Comparison of ENCODE assay signal across 1 cellular context in the genomic region with DNA sequence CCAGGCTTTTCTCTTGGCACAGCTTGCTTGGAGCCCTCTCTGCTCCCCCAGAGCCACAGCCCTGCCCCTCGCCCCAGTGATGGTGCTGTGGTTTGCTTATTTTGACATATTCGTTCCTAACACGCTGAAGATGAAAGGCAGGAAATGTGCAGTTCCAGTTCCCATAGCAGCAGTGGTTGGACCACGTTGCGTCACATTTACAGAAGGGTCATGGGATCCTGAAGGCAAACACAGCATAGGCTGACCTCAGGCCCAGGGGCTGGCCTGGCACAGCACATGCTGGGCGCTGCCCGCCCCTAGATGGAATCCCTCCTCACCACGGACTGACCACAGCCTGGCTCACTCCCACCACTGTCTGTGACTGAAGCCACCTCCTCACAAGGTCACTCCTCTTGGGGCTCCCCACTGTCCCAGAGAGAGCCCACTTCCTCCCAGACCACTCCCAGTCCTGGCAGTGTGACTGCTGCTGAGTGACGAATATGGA.
TF ChIP-seq lines count a peak whose summit lies in the region.

No MANE protein-coding gene starts in this region.

TF ChIP-seq in HepG2, 621 proteins besides CTCF, POLR2A, EP300 and RAD21 (continued from another document):
- TF ChIP-seq, protein P1, sequence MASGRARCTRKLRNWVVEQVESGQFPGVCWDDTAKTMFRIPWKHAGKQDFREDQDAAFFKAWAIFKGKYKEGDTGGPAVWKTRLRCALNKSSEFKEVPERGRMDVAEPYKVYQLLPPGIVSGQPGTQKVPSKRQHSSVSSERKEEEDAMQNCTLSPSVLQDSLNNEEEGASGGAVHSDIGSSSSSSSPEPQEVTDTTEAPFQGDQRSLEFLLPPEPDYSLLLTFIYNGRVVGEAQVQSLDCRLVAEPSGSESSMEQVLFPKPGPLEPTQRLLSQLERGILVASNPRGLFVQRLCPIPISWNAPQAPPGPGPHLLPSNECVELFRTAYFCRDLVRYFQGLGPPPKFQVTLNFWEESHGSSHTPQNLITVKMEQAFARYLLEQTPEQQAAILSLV (CRISPR knock-in tag; IDR thresholded peaks at IDR 0.05; ENCODE audit: borderline replicate concordance): no peak
- TF ChIP-seq MAFK (conservative IDR thresholded peaks at IDR 0.05 in 1 of 2, IDR thresholded peaks at IDR 0.05 in 1 of 2; ENCODE audit: low read length in 2 of 2): no peak
- no peak for TF ChIP-seq HIVEP1 (CRISPR knock-in tag; IDR thresholded peaks at IDR 0.05)
- no peak for TF ChIP-seq HMG20A (CRISPR knock-in tag; IDR thresholded peaks at IDR 0.05; ENCODE audit: borderline replicate concordance)
- peak; percentile 24; the same call in 1 of the 2 replicates for TF ChIP-seq SAP130 (CRISPR knock-in tag; IDR thresholded peaks at IDR 0.05; ENCODE audit: low read depth)
- TF ChIP-seq ZNF337 (CRISPR knock-in tag; IDR thresholded peaks at IDR 0.05; ENCODE audit: borderline replicate concordance, low read depth): no peak
- TF ChIP-seq ZBTB21 (CRISPR knock-in tag; IDR thresholded peaks at IDR 0.05): no peak
- TF ChIP-seq, protein P2, sequence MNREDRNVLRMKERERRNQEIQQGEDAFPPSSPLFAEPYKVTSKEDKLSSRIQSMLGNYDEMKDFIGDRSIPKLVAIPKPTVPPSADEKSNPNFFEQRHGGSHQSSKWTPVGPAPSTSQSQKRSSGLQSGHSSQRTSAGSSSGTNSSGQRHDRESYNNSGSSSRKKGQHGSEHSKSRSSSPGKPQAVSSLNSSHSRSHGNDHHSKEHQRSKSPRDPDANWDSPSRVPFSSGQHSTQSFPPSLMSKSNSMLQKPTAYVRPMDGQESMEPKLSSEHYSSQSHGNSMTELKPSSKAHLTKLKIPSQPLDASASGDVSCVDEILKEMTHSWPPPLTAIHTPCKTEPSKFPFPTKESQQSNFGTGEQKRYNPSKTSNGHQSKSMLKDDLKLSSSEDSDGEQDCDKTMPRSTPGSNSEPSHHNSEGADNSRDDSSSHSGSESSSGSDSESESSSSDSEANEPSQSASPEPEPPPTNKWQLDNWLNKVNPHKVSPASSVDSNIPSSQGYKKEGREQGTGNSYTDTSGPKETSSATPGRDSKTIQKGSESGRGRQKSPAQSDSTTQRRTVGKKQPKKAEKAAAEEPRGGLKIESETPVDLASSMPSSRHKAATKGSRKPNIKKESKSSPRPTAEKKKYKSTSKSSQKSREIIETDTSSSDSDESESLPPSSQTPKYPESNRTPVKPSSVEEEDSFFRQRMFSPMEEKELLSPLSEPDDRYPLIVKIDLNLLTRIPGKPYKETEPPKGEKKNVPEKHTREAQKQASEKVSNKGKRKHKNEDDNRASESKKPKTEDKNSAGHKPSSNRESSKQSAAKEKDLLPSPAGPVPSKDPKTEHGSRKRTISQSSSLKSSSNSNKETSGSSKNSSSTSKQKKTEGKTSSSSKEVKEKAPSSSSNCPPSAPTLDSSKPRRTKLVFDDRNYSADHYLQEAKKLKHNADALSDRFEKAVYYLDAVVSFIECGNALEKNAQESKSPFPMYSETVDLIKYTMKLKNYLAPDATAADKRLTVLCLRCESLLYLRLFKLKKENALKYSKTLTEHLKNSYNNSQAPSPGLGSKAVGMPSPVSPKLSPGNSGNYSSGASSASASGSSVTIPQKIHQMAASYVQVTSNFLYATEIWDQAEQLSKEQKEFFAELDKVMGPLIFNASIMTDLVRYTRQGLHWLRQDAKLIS (CRISPR knock-in tag; IDR thresholded peaks at IDR 0.05): no peak
- TF ChIP-seq, protein P3, sequence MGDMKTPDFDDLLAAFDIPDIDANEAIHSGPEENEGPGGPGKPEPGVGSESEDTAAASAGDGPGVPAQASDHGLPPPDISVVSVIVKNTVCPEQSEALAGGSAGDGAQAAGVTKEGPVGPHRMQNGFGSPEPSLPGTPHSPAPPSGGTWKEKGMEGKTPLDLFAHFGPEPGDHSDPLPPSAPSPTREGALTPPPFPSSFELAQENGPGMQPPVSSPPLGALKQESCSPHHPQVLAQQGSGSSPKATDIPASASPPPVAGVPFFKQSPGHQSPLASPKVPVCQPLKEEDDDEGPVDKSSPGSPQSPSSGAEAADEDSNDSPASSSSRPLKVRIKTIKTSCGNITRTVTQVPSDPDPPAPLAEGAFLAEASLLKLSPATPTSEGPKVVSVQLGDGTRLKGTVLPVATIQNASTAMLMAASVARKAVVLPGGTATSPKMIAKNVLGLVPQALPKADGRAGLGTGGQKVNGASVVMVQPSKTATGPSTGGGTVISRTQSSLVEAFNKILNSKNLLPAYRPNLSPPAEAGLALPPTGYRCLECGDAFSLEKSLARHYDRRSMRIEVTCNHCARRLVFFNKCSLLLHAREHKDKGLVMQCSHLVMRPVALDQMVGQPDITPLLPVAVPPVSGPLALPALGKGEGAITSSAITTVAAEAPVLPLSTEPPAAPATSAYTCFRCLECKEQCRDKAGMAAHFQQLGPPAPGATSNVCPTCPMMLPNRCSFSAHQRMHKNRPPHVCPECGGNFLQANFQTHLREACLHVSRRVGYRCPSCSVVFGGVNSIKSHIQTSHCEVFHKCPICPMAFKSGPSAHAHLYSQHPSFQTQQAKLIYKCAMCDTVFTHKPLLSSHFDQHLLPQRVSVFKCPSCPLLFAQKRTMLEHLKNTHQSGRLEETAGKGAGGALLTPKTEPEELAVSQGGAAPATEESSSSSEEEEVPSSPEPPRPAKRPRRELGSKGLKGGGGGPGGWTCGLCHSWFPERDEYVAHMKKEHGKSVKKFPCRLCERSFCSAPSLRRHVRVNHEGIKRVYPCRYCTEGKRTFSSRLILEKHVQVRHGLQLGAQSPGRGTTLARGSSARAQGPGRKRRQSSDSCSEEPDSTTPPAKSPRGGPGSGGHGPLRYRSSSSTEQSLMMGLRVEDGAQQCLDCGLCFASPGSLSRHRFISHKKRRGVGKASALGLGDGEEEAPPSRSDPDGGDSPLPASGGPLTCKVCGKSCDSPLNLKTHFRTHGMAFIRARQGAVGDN (CRISPR knock-in tag; IDR thresholded peaks at IDR 0.05): peak; percentile 23; the same call in 1 of the 2 replicates
- peak; percentile 46 for TF ChIP-seq RFX3 (CRISPR knock-in tag; IDR thresholded peaks at IDR 0.05)
- TF ChIP-seq ZNF792 (CRISPR knock-in tag; IDR thresholded peaks at IDR 0.05): no peak
- TF ChIP-seq, protein P4, sequence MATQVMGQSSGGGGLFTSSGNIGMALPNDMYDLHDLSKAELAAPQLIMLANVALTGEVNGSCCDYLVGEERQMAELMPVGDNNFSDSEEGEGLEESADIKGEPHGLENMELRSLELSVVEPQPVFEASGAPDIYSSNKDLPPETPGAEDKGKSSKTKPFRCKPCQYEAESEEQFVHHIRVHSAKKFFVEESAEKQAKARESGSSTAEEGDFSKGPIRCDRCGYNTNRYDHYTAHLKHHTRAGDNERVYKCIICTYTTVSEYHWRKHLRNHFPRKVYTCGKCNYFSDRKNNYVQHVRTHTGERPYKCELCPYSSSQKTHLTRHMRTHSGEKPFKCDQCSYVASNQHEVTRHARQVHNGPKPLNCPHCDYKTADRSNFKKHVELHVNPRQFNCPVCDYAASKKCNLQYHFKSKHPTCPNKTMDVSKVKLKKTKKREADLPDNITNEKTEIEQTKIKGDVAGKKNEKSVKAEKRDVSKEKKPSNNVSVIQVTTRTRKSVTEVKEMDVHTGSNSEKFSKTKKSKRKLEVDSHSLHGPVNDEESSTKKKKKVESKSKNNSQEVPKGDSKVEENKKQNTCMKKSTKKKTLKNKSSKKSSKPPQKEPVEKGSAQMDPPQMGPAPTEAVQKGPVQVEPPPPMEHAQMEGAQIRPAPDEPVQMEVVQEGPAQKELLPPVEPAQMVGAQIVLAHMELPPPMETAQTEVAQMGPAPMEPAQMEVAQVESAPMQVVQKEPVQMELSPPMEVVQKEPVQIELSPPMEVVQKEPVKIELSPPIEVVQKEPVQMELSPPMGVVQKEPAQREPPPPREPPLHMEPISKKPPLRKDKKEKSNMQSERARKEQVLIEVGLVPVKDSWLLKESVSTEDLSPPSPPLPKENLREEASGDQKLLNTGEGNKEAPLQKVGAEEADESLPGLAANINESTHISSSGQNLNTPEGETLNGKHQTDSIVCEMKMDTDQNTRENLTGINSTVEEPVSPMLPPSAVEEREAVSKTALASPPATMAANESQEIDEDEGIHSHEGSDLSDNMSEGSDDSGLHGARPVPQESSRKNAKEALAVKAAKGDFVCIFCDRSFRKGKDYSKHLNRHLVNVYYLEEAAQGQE (IDR thresholded peaks at IDR 0.05; ENCODE audit: borderline replicate concordance in 1 of 2, low read depth in 1 of 2, low read length in 2 of 2): no peak
- TF ChIP-seq, protein P5, sequence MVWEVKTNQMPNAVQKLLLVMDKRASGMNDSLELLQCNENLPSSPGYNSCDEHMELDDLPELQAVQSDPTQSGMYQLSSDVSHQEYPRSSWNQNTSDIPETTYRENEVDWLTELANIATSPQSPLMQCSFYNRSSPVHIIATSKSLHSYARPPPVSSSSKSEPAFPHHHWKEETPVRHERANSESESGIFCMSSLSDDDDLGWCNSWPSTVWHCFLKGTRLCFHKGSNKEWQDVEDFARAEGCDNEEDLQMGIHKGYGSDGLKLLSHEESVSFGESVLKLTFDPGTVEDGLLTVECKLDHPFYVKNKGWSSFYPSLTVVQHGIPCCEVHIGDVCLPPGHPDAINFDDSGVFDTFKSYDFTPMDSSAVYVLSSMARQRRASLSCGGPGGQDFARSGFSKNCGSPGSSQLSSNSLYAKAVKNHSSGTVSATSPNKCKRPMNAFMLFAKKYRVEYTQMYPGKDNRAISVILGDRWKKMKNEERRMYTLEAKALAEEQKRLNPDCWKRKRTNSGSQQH (CRISPR knock-in tag; IDR thresholded peaks at IDR 0.05; ENCODE audit: low read depth): no peak
- TF ChIP-seq, protein P6, sequence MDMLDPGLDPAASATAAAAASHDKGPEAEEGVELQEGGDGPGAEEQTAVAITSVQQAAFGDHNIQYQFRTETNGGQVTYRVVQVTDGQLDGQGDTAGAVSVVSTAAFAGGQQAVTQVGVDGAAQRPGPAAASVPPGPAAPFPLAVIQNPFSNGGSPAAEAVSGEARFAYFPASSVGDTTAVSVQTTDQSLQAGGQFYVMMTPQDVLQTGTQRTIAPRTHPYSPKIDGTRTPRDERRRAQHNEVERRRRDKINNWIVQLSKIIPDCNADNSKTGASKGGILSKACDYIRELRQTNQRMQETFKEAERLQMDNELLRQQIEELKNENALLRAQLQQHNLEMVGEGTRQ (IDR thresholded peaks at IDR 0.05; ENCODE audit: low read depth, low read length): no peak
- TF ChIP-seq, protein P6 (CRISPR knock-in tag; IDR thresholded peaks at IDR 0.05; ENCODE audit: borderline replicate concordance): no peak
- peak; percentile 49; the same call in 1 of the 2 replicates for TF ChIP-seq RFX1 (IDR thresholded peaks at IDR 0.05)
- TF ChIP-seq, protein P7, sequence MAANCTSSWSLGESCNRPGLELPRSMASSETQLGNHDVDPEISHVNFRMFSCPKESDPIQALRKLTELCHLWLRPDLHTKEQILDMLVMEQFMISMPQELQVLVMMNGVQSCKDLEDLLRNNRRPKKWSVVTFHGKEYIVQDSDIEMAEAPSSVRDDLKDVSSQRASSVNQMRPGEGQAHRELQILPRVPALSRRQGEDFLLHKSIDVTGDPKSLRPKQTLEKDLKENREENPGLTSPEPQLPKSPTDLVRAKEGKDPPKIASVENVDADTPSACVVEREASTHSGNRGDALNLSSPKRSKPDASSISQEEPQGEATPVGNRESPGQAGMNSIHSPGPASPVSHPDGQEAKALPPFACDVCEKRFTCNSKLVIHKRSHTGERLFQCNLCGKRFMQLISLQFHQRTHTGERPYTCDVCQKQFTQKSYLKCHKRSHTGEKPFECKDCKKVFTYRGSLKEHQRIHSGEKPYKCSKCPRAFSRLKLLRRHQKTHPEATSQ (CRISPR knock-in tag; IDR thresholded peaks at IDR 0.05; ENCODE audit: borderline replicate concordance): no peak
- TF ChIP-seq, protein P8, sequence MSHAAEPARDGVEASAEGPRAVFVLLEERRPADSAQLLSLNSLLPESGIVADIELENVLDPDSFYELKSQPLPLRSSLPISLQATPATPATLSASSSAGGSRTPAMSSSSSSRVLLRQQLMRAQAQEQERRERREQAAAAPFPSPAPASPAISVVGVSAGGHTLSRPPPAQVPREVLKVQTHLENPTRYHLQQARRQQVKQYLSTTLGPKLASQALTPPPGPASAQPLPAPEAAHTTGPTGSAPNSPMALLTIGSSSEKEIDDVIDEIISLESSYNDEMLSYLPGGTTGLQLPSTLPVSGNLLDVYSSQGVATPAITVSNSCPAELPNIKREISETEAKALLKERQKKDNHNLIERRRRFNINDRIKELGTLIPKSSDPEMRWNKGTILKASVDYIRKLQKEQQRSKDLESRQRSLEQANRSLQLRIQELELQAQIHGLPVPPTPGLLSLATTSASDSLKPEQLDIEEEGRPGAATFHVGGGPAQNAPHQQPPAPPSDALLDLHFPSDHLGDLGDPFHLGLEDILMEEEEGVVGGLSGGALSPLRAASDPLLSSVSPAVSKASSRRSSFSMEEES (CRISPR knock-in tag; IDR thresholded peaks at IDR 0.05): peak; percentile 91
- TF ChIP-seq HOXA9 (CRISPR knock-in tag; IDR thresholded peaks at IDR 0.05; ENCODE audit: borderline replicate concordance): no peak
- TF ChIP-seq HNRNPL (IDR thresholded peaks at IDR 0.05; ENCODE audit: low read depth, low read length): 0 out of 2 replicates have a peak, but pooled peaks have one; percentile 36
- TF ChIP-seq KLF12 (CRISPR knock-in tag; IDR thresholded peaks at IDR 0.05; ENCODE audit: borderline replicate concordance): no peak
- peak; percentile 73 for TF ChIP-seq CEBPG (CRISPR knock-in tag; IDR thresholded peaks at IDR 0.05)
- TF ChIP-seq, protein P9, sequence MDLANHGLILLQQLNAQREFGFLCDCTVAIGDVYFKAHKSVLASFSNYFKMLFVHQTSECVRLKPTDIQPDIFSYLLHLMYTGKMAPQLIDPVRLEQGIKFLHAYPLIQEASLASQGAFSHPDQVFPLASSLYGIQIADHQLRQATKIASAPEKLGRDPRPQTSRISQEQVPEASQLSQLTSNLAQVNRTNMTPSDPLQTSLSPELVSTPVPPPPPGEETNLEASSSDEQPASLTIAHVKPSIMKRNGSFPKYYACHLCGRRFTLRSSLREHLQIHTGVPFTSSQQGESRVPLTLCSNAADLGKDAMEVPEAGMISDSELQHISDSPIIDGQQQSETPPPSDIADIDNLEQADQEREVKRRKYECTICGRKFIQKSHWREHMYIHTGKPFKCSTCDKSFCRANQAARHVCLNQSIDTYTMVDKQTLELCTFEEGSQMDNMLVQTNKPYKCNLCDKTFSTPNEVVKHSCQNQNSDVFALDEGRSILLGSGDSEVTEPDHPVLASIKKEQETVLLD (CRISPR knock-in tag; IDR thresholded peaks at IDR 0.05; ENCODE audit: low read depth): no peak
- no peak for TF ChIP-seq HCFC1 (IDR thresholded peaks at IDR 0.05; ENCODE audit: low read depth, low read length)
- TF ChIP-seq SOX5 (CRISPR knock-in tag; IDR thresholded peaks at IDR 0.05; ENCODE audit: borderline replicate concordance): no peak
- no peak for TF ChIP-seq ZNF263 (CRISPR knock-in tag; IDR thresholded peaks at IDR 0.05)
TF ChIP-seq in HepG2: peak in this region for 12.
